In the genomic region with DNA sequence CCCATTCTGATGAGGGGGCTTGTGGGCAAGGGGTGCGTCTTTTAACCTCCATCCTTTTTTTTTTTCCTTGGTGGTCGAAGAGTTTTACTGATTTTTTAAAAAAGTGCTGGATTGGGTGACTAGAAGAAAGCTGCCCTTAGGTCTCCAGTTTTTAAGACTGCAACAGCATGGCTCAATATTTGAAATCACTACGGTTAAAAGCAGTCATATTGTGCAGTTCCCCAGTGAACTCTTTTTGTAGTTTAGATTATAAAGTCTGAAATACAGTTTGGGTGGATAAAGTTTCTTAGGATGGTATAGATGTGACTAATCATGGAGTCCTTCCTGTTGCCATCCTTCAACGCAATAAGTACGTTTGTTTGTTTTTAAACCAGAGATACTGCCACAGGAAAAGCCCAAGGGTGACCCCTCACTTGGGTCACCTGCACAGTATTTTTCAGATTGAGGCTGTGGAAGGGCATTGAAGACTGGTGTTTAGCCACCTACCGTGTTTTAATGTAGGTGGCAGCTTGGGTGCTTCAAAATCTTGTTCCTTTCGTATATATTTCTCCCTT, we compare ENCODE assay signal across 8 cellular contexts. TPM values are rescaled to one million over a fixed set of nuclear protein-coding genes. Genes with fewer than 3 reads are reported as not detected.
DNase-seq lines count a peak whose midpoint lies in the region; ATAC-seq and TF ChIP-seq lines count a peak whose summit lies in the region.

No MANE protein-coding gene starts in this region.

- no peak for ATAC-seq in activated CD4-positive, CD25-positive, alpha-beta regulatory T cell treated with anti-CD3 and anti-CD28 coated beads, Interleukin-2, amount 50 U/mL, for 24 hours

- H3K27me3 ChIP-seq in mammary epithelial cell (ENCODE audit: insufficient read depth, low read length) (no peaks in the 10 kb centered on the region), mucosa of rectum (ENCODE audit: control insufficient read depth in 2 of 2, insufficient read depth in 2 of 2, low read length in 2 of 2) (no peaks in the 10 kb centered on the region)

- peak overlapping the region; percentile 87 for H3K27ac ChIP-seq in C4-2B
- H3K27ac ChIP-seq in KOPT-K1 (ENCODE audit: low read depth, low read length, poor library complexity, severe bottlenecking), result peak overlapping the region; percentile 97
- peak overlapping the region; percentile 62 for H3K27ac ChIP-seq in mammary epithelial cell (ENCODE audit: insufficient read depth, low read depth, low read length)
- H3K27ac ChIP-seq in mucosa of rectum (ENCODE audit: low read depth in 2 of 2, low read length in 2 of 2), result peak overlapping the region; percentile 91 to 95

- H3K9ac ChIP-seq in mammary epithelial cell (ENCODE audit: insufficient read depth, low read length) (peak overlapping the region; percentile 63), mucosa of rectum (ENCODE audit: low read depth in 1 of 2, low read length in 2 of 2) (peak overlapping the region; percentile 38 to 69)

- peak overlapping the region; percentile 84 for H3K4me2 ChIP-seq in mammary epithelial cell (ENCODE audit: insufficient read depth, low read depth, low read length)

- in situ Hi-C loops in mammary epithelial cell (cut with MboI; ENCODE audit: low sequenced_read_pairs in 2 of 2), result no loop called here

- H3K4me1 ChIP-seq in mammary epithelial cell (ENCODE audit: insufficient read depth, low read length), result peaks cover 10% of the 10 kb centered on the region
- peaks cover 5 to 15% of the 10 kb centered on the region in 2 donors for H3K4me1 ChIP-seq in mucosa of rectum (ENCODE audit: control insufficient read depth in 2 of 2, insufficient read depth in 2 of 2, low read length in 2 of 2)

- dilution Hi-C loops in mammary epithelial cell (cut with HindIII; ENCODE audit: low sequenced_read_pairs), result no loop called here

- peak overlapping the region; percentile 81 to 92 (median 89) for H3K4me3 ChIP-seq in mammary epithelial cell (replicated peaks in 1 of 3; ENCODE audit: insufficient read depth in 1 of 3, low read depth in 2 of 3, low read length in 3 of 3)
- H3K4me3 ChIP-seq in mucosa of rectum (ENCODE audit: low read length in 2 of 2), result peak overlapping the region; percentile 67 to 76

- H3K79me2 ChIP-seq in mammary epithelial cell (ENCODE audit: insufficient read depth, low read length), result peaks cover 35% of the 10 kb centered on the region

- 32% methylated on average over 5 of the region's 7 CpGs for WGBS in mammary epithelial cell (ENCODE audit: low coverage, missing lambda C conversion rate)

- CTCF ChIA-PET in mammary epithelial cell (lab: Charles Lee; ENCODE audit: low non-redundant PET), result interaction anchor here (0.6 to 0.8 kb wide), 3 partner anchors 17 to 323 kb away, joined by 5 to 10 read pairs (median 7); no protein-coding TSS in a partner anchor

- TF ChIP-seq CTCF in C4-2B (conservative IDR thresholded peaks at IDR 0.05), result no peak
- no peak for TF ChIP-seq CTCF in mammary epithelial cell (conservative IDR thresholded peaks at IDR 0.05 in 1 of 2, IDR thresholded peaks at IDR 0.05 in 1 of 2; ENCODE audit: extremely low read depth in 1 of 2, insufficient read depth in 1 of 2, low read depth in 1 of 2, low read length in 2 of 2)

- H4K20me1 ChIP-seq in mammary epithelial cell (ENCODE audit: insufficient read depth, low read length), result no peaks in the 10 kb centered on the region

- peak overlapping the region; percentile 81 for H2AFZ ChIP-seq in mammary epithelial cell (ENCODE audit: low read depth, low read length)

- TSS peak; percentile 89 for BruUV-seq in mammary epithelial cell (replicated peaks; lab: Mats Ljungman, UMichigan)

- no peaks in the 10 kb centered on the region for H3K9me3 ChIP-seq in KOPT-K1 (ENCODE audit: insufficient read depth, low read length, poor library complexity, severe bottlenecking)
- H3K9me3 ChIP-seq in mammary epithelial cell (replicated peaks; ENCODE audit: insufficient read depth, low read length), result no peaks in the 10 kb centered on the region
- H3K9me3 ChIP-seq in mucosa of rectum (ENCODE audit: control insufficient read depth in 2 of 2, low read length in 2 of 2), result no peaks in the 10 kb centered on the region

- intact Hi-C loops in mammary epithelial cell (cut with micrococcal nuclease), result loop anchor here (1.0 kb wide), 2 partner anchors 167 to 309 kb away; a partner anchor contains a TSS

- DNase-seq in mammary epithelial cell, result peak; percentile 16
- no peak for DNase-seq in GF-D8 (lab: John Stamatoyannopoulos, UW)
- no peak for DNase-seq in superior temporal gyrus (ENCODE audit: extremely low spot score)
- DNase-seq in cerebellar cortex (ENCODE audit: low spot score), result no peak

- H3K36me3 ChIP-seq in KOPT-K1 (ENCODE audit: insufficient read depth, low read length), result peaks cover 34% of the 10 kb centered on the region
- peaks cover 10% of the 10 kb centered on the region for H3K36me3 ChIP-seq in mammary epithelial cell (ENCODE audit: insufficient read depth, low read length)
- peaks cover 13 to 27% of the 10 kb centered on the region in 2 donors for H3K36me3 ChIP-seq in mucosa of rectum (ENCODE audit: control insufficient read depth in 2 of 2, insufficient read depth in 2 of 2, low read length in 2 of 2)

RNA-seq across cellular contexts. Expression of a gene that starts 0.5 kb away (rescaled TPM):
- total RNA-seq in mammary epithelial cell, result 10 to 100 TPM in 1 of 2 donors, 1 to 10 TPM in 1; 6.2 to 30.0 TPM
- polyA plus RNA-seq in mammary epithelial cell, result 31.7 TPM
- polyA minus RNA-seq in mammary epithelial cell, result 9.1 TPM

RNA-seq across cellular contexts. Expression of a gene that starts 0.9 kb away (rescaled TPM):
- 10 to 100 TPM; 20.0 TPM for total RNA-seq in mammary epithelial cell
- polyA plus RNA-seq in mammary epithelial cell, result 6.9 TPM
- 2.3 TPM for polyA minus RNA-seq in mammary epithelial cell
